8 cellular contexts compared by ENCODE assay signal in the genomic region with DNA sequence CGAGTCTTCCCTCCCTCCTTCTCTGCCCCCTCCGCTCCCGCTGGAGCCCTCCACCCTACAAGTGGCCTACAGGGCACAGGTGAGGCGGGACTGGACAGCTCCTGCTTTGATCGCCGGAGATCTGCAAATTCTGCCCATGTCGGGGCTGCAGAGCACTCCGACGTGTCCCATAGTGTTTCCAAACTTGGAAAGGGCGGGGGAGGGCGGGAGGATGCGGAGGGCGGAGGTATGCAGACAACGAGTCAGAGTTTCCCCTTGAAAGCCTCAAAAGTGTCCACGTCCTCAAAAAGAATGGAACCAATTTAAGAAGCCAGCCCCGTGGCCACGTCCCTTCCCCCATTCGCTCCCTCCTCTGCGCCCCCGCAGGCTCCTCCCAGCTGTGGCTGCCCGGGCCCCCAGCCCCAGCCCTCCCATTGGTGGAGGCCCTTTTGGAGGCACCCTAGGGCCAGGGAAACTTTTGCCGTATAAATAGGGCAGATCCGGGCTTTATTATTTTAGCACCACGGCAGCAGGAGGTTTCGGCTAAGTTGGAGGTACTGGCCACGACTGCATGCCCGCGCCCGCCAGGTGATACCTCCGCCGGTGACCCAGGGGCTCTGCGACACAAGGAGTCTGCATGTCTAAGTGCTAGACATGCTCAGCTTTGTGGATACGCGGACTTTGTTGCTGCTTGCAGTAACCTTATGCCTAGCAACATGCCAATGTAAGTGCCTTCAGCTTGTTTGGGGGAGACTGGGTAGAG. TPM values are rescaled to one million over a fixed set of nuclear protein-coding genes. Genes with fewer than 3 reads are reported as not detected.
DNase-seq lines count a peak whose midpoint lies in the region; ATAC-seq, FAIRE-seq and TF ChIP-seq lines count a peak whose summit lies in the region.

A gene (plus strand): TSS at position 497 of the 742 bp plus-strand sequence. CDS start 137 bp downstream, at position 634.

- H3K4me3 ChIP-seq in Caco-2 (ENCODE audit: low read depth, low read length), result no peak within 1 kb of the TSS
- H3K4me3 ChIP-seq in HUES48 (ENCODE audit: low read depth, low read length), result peak within 1 kb of the TSS; percentile 86
- peak within 1 kb of the TSS; percentile 94 for H3K4me3 ChIP-seq in brain microvascular endothelial cell (ENCODE audit: low read depth, low read length)
- peak within 1 kb of the TSS; percentile 87 for H3K4me3 ChIP-seq in iPS-20b (ENCODE audit: low read length)
- H3K4me3 ChIP-seq in small intestine (ENCODE audit: low read depth in 1 of 2, low read length in 2 of 2), result no peak within 1 kb of the TSS

- no peaks in the 10 kb centered on the region for H3K9me3 Mint-ChIP-seq in Caco-2 (ENCODE audit: unreplicated experiment)

- no peak for ATAC-seq in GM18511 (IDR thresholded peaks at IDR 0.05; ENCODE audit: unreplicated experiment)
- no peak for ATAC-seq in HG03280 (IDR thresholded peaks at IDR 0.05; ENCODE audit: unreplicated experiment)

- in situ Hi-C loops in brain microvascular endothelial cell (cut with HindIII; ENCODE audit: low pct_ligation_motif_present, low sequenced_read_pairs), result no loop called here

- peak within 1 kb of the TSS; percentile 57 for H3K27ac ChIP-seq in HUES48 (ENCODE audit: low read depth, low read length)
- H3K27ac ChIP-seq in brain microvascular endothelial cell, result peak within 1 kb of the TSS; percentile 90
- no peak within 1 kb of the TSS for H3K27ac ChIP-seq in iPS-20b (ENCODE audit: low read length)
- peak within 1 kb of the TSS in 1 of 2 donors; percentile 96 for H3K27ac ChIP-seq in small intestine (ENCODE audit: low read depth in 1 of 2, low read length in 1 of 2)

- H3K4me1 ChIP-seq in Caco-2, result peaks cover 11% of the 10 kb centered on the region
- peaks cover 44% of the 10 kb centered on the region for H3K4me1 ChIP-seq in HUES48 (ENCODE audit: control insufficient read depth, insufficient read depth, low read length)
- H3K4me1 ChIP-seq in iPS-20b (ENCODE audit: insufficient read depth, low read length), result peaks cover 22% of the 10 kb centered on the region
- H3K4me1 ChIP-seq in small intestine (ENCODE audit: control insufficient read depth in 2 of 2, insufficient read depth in 1 of 2, low read depth in 1 of 2, low read length in 1 of 2), result no peaks in the 10 kb centered on the region

- H3K27me3 Mint-ChIP-seq in Caco-2 (ENCODE audit: insufficient read depth, unreplicated experiment), result no peaks in the 10 kb centered on the region

- intact Hi-C loops in Caco-2 (cut with micrococcal nuclease; ENCODE audit: unreplicated experiment), result loop anchor here (1.0 kb wide), 3 partner anchors 93 to 105 kb away; no protein-coding TSS in a partner anchor

- CTCF ChIA-PET in Caco-2 (lab: Charles Lee), result interaction anchor here (0.6 to 2.6 kb wide), 11 partner anchors 42 to 852 kb away, joined by 3 to 56 read pairs (median 6); no protein-coding TSS in a partner anchor

- DNase-seq in Caco-2, result peak in 1 of 2 experiments; percentile 35
- DNase-seq in brain microvascular endothelial cell, result peak; percentile 96
- DNase-seq in small intestine, result peak; percentile 1
- no peak for DNase-seq in T1000 (lab: John Stamatoyannopoulos, UW)

- no peaks in the 10 kb centered on the region for H3K36me3 ChIP-seq in Caco-2 (ENCODE audit: control insufficient read depth, insufficient read depth, low read length)
- H3K36me3 ChIP-seq in HUES48 (ENCODE audit: control insufficient read depth, insufficient read depth, low read length), result peaks cover 17% of the 10 kb centered on the region
- H3K36me3 ChIP-seq in brain microvascular endothelial cell (replicated peaks), result peaks cover 32% of the 10 kb centered on the region
- H3K36me3 ChIP-seq in iPS-20b (ENCODE audit: insufficient read depth, low read depth, low read length), result peaks cover 16% of the 10 kb centered on the region
- no peaks in the 10 kb centered on the region for H3K36me3 ChIP-seq in small intestine (ENCODE audit: control insufficient read depth in 2 of 2, insufficient read depth in 2 of 2, low read length in 2 of 2)

- no peaks in the 10 kb centered on the region for H3K36me3 Mint-ChIP-seq in Caco-2 (ENCODE audit: insufficient read depth, unreplicated experiment)

- peaks cover 6% of the 10 kb centered on the region for H3K4me1 Mint-ChIP-seq in Caco-2 (ENCODE audit: low read depth, unreplicated experiment)

- BruUV-seq in Caco-2 (replicated peaks; lab: Mats Ljungman, UMichigan), result no TSS peak

- TF ChIP-seq CTCF in Caco-2 (IDR thresholded peaks at IDR 0.05; ENCODE audit: insufficient read depth in 1 of 2, low read depth in 1 of 2, low read length in 1 of 2, severe bottlenecking in 1 of 2, unreplicated experiment in 1 of 2) (no peak), brain microvascular endothelial cell (IDR thresholded peaks at IDR 0.05; ENCODE audit: low read depth, low read length, missing control alignments) (no peak)

- 3 to 8% (median 4%) methylated on average over 32 to 34 of the region's 34 CpGs for WGBS in small intestine, 3 donors

- no peaks in the 10 kb centered on the region for H3K9me3 ChIP-seq in Caco-2
- H3K9me3 ChIP-seq in HUES48 (ENCODE audit: control insufficient read depth, insufficient read depth, low read length), result no peaks in the 10 kb centered on the region
- H3K9me3 ChIP-seq in iPS-20b (ENCODE audit: insufficient read depth, low read depth, low read length), result no peaks in the 10 kb centered on the region
- no peaks in the 10 kb centered on the region for H3K9me3 ChIP-seq in small intestine (ENCODE audit: control insufficient read depth, low read depth)

- H3K4me3 Mint-ChIP-seq in Caco-2 (ENCODE audit: unreplicated experiment), result peak within 1 kb of the TSS; percentile 59

- H3K27ac Mint-ChIP-seq in Caco-2 (ENCODE audit: unreplicated experiment), result no peak within 1 kb of the TSS

- no peak for FAIRE-seq in small intestine (lab: Jason Lieb, UNC)

- no peaks in the 10 kb centered on the region for H3K27me3 ChIP-seq in Caco-2 (replicated peaks; ENCODE audit: control insufficient read depth, insufficient read depth, low read length)
- peaks cover 9% of the 10 kb centered on the region for H3K27me3 ChIP-seq in HUES48 (ENCODE audit: control insufficient read depth, insufficient read depth, low read length)
- H3K27me3 ChIP-seq in brain microvascular endothelial cell (replicated peaks), result no peaks in the 10 kb centered on the region
- H3K27me3 ChIP-seq in iPS-20b (ENCODE audit: insufficient read depth, low read length), result peaks cover 9% of the 10 kb centered on the region; the same call in 1 of the 2 replicates
- H3K27me3 ChIP-seq in small intestine (ENCODE audit: control insufficient read depth in 2 of 2, insufficient read depth in 2 of 2, low read length in 2 of 2), result peaks cover 0 to 4% of the 10 kb centered on the region in 2 donors

- POLR2A ChIA-PET in Caco-2 (lab: Charles Lee), result no interaction called here

- H3K9ac ChIP-seq in HUES48 (ENCODE audit: low read depth, low read length) (peak within 1 kb of the TSS; percentile 62), iPS-20b (ENCODE audit: low read depth, low read length) (peak within 1 kb of the TSS; percentile 74)

RNA-seq across cellular contexts. Expression of the gene that starts here (rescaled TPM):
- 2.6 and 6.7 TPM in 2 replicates for total RNA-seq in Caco-2 (2022)
- polyA plus RNA-seq in small intestine, result 10 to 100 TPM in 2 of 3 donors, 1 to 10 TPM in 1; 2.0 to 78.1 (median 10.3) TPM

Comparison
In these comparisons a context has a peak if more than half of its experiments do, and no peak if none do; other contexts are left out.
1. H3K4me3 ChIP-seq: peak in HUES48 (single experiment), brain microvascular endothelial cell (single experiment) and iPS-20b (single experiment); none in Caco-2 (single experiment) and small intestine (0 of 2).